Comparison of ENCODE assay signal across 11 cellular contexts in the genomic region with DNA sequence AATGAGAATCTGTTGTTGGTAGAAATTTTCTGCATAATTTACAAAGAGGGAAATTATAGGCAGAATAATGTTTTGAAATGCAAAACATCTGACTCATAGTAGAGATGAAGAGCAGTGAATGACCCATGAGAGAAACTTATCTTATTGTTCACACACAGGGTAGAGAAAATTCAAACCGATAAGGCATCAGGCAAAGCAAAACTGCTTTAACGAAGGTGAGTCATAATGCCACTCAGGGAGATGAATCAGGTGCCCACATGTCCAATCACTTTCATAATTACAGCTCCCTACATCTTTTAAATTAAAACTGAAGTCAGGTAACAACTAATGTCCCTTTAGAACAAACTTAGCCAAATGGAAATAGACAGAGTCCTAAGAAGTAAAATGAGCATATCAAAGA.
DNase-seq lines count a peak whose midpoint lies in the region; ATAC-seq lines count a peak whose summit lies in the region.
"Had no signal": no experiment of that assay in that cellular context is flagged by ENCODE, and none has a peak within 500 bp of the region (broad histone marks: within the 10 kb centered on the region; RNA-seq: fewer than 3 reads in every experiment).

No MANE protein-coding gene starts in this region.

- H3K4me2 ChIP-seq in BLaER1: no peak overlapping the region

- H3K4me3 ChIP-seq in BLaER1: no peak overlapping the region

- no peak overlapping the region for H3K9ac ChIP-seq in BLaER1

- peaks cover 74% of the 10 kb centered on the region for H3K36me3 ChIP-seq in BLaER1

- ATAC-seq in GM19025 (IDR thresholded peaks at IDR 0.05; ENCODE audit: low read depth, unreplicated experiment) (peak; percentile 94), HG02610 (IDR thresholded peaks at IDR 0.05; ENCODE audit: unreplicated experiment) (peak; percentile 98), HG03442 (IDR thresholded peaks at IDR 0.05; ENCODE audit: unreplicated experiment) (peak; percentile 95)
- ATAC-seq in stimulated activated naive CD8-positive, alpha-beta T cell treated with anti-CD3 and anti-CD28 coated beads, Interleukin-15, Interleukin-2, amounts not matched to agents 100 U/mL and 50 U/mL, for 24 hours: no peak
- ATAC-seq: effector memory CD8-positive, alpha-beta T cell; natural killer cell treated with Interleukin-12 subunit alpha and Interleukin-12 subunit beta and Interleukin-15 and Interleukin-18, amount 100 ng/mL, for 72 hours had no signal

- intact Hi-C loops in cardiac septum (cut with DNase I): no loop called here

- DNase-seq in DMS53 treated with DMSO at 0.1 percent for 48 hours (lab: John Stamatoyannopoulos, UW; ENCODE audit: unreplicated experiment) (no peak), dermis blood vessel endothelial cell (no peak), cardiac septum (ENCODE audit: low spot score) (no peak)
- DNase-seq in stimulated activated naive CD8-positive, alpha-beta T cell treated with anti-CD3 and anti-CD28 coated beads, Interleukin-15, Interleukin-2, amounts not matched to agents 100 U/mL and 50 U/mL, for 24 hours: no peak
- DNase-seq: activated gamma-delta T cell; effector memory CD8-positive, alpha-beta T cell had no signal

- no peaks in the 10 kb centered on the region for H4K20me1 ChIP-seq in BLaER1

- no peaks in the 10 kb centered on the region for H3K27me3 ChIP-seq in BLaER1

- H3K9me3 ChIP-seq in BLaER1: no peaks in the 10 kb centered on the region

- peaks cover 13% of the 10 kb centered on the region for H3K4me1 ChIP-seq in BLaER1

- H3K27ac ChIP-seq in BLaER1: 0 out of 2 replicates have a peak overlapping the region, but pooled peaks have one; percentile 3
